ENCODE assay signal across 1 cellular context in genomic region chr21:46424062-46424591, GRCh38.
TF ChIP-seq lines count a peak whose summit lies in the region.

No MANE protein-coding gene starts in this region.

TF ChIP-seq in HepG2, 621 proteins besides CTCF, POLR2A, EP300 and RAD21:
- TF ChIP-seq PCBP1 (IDR thresholded peaks at IDR 0.05; ENCODE audit: borderline replicate concordance, low read depth, low read length): 0 out of 2 replicates have a peak, but pooled peaks have one; percentile 8
- TF ChIP-seq, protein P1, sequence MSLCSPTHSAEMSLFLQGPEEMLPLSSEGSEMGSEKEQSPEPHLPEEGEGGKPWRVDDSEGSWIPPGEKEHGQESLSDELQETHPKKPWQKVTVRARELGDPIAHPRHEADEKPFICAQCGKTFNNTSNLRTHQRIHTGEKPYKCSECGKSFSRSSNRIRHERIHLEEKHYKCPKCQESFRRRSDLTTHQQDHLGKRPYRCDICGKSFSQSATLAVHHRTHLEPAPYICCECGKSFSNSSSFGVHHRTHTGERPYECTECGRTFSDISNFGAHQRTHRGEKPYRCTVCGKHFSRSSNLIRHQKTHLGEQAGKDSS (CRISPR knock-in tag; IDR thresholded peaks at IDR 0.05; ENCODE audit: borderline replicate concordance, low read depth): no peak
